1 cellular context compared by ENCODE assay signal in genomic region chr3:81985996-81986723, GRCh38.
A peak's percentile ranks its signal among the peaks of the same experiment; 100 is the strongest.
TF ChIP-seq lines count a peak whose summit lies in the region.

No MANE protein-coding gene starts in this region.

TF ChIP-seq in HepG2, 621 proteins besides CTCF, POLR2A, EP300 and RAD21 (continued from another document and continues in another):
- TF ChIP-seq USF2 (IDR thresholded peaks at IDR 0.05; ENCODE audit: low read depth, low read length): no peak
- no peak for TF ChIP-seq USF2 (CRISPR knock-in tag; IDR thresholded peaks at IDR 0.05; ENCODE audit: borderline replicate concordance)
- TF ChIP-seq PAF1 (CRISPR knock-in tag; IDR thresholded peaks at IDR 0.05): no peak
- TF ChIP-seq, protein P1, sequence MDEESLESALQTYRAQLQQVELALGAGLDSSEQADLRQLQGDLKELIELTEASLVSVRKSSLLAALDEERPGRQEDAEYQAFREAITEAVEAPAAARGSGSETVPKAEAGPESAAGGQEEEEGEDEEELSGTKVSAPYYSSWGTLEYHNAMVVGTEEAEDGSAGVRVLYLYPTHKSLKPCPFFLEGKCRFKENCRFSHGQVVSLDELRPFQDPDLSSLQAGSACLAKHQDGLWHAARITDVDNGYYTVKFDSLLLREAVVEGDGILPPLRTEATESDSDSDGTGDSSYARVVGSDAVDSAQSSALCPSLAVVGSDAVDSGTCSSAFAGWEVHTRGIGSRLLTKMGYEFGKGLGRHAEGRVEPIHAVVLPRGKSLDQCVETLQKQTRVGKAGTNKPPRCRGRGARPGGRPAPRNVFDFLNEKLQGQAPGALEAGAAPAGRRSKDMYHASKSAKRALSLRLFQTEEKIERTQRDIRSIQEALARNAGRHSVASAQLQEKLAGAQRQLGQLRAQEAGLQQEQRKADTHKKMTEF (CRISPR knock-in tag; IDR thresholded peaks at IDR 0.05): 0 out of 2 replicates have a peak, but pooled peaks have one; percentile 50
- TF ChIP-seq GATAD1 (CRISPR knock-in tag; IDR thresholded peaks at IDR 0.05): peak; percentile 62
- TF ChIP-seq KLF16 (CRISPR knock-in tag; IDR thresholded peaks at IDR 0.05): peak in 1 of 2 experiments; percentile 58; a peak in 2 of 4 replicates
- no peak for TF ChIP-seq MAFK (conservative IDR thresholded peaks at IDR 0.05 in 1 of 2, IDR thresholded peaks at IDR 0.05 in 1 of 2; ENCODE audit: low read length in 2 of 2)
- peak; percentile 83 for TF ChIP-seq PHF8 (CRISPR knock-in tag; IDR thresholded peaks at IDR 0.05)
- no peak for TF ChIP-seq MYNN (CRISPR knock-in tag; IDR thresholded peaks at IDR 0.05; ENCODE audit: low read depth)
- TF ChIP-seq ZNF530 (CRISPR knock-in tag; IDR thresholded peaks at IDR 0.05; ENCODE audit: low read depth): no peak
- no peak for TF ChIP-seq NAIF1 (CRISPR knock-in tag; IDR thresholded peaks at IDR 0.05; ENCODE audit: borderline replicate concordance)
- TF ChIP-seq SP140L (CRISPR knock-in tag; IDR thresholded peaks at IDR 0.05; ENCODE audit: borderline replicate concordance): no peak
- 0 out of 2 replicates have a peak, but pooled peaks have one; percentile 33 for TF ChIP-seq MIER3 (CRISPR knock-in tag; IDR thresholded peaks at IDR 0.05; ENCODE audit: borderline replicate concordance)
- no peak for TF ChIP-seq ZNF839 (CRISPR knock-in tag; IDR thresholded peaks at IDR 0.05; ENCODE audit: borderline replicate concordance)
- TF ChIP-seq, protein P2, sequence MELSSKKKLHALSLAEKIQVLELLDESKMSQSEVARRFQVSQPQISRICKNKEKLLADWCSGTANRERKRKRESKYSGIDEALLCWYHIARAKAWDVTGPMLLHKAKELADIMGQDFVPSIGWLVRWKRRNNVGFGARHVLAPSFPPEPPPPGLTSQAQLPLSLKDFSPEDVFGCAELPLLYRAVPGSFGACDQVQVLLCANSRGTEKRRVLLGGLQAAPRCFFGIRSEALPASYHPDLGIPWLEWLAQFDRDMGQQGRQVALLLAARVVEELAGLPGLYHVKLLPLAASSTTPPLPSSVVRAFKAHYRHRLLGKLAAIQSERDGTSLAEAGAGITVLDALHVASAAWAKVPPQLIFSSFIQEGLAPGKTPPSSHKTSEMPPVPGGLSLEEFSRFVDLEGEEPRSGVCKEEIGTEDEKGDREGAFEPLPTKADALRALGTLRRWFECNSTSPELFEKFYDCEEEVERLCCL (CRISPR knock-in tag; IDR thresholded peaks at IDR 0.05; ENCODE audit: borderline replicate concordance): no peak
- TF ChIP-seq IKZF1 (IDR thresholded peaks at IDR 0.05): no peak
- TF ChIP-seq RXRA (CRISPR knock-in tag; IDR thresholded peaks at IDR 0.05): no peak
- TF ChIP-seq, protein P3, sequence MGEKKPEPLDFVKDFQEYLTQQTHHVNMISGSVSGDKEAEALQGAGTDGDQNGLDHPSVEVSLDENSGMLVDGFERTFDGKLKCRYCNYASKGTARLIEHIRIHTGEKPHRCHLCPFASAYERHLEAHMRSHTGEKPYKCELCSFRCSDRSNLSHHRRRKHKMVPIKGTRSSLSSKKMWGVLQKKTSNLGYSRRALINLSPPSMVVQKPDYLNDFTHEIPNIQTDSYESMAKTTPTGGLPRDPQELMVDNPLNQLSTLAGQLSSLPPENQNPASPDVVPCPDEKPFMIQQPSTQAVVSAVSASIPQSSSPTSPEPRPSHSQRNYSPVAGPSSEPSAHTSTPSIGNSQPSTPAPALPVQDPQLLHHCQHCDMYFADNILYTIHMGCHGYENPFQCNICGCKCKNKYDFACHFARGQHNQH (CRISPR knock-in tag; IDR thresholded peaks at IDR 0.05): peak; percentile 48; the same call in 1 of the 2 replicates
- TF ChIP-seq ARNTL (CRISPR knock-in tag; IDR thresholded peaks at IDR 0.05): no peak
- TF ChIP-seq NCOA1 (CRISPR knock-in tag; IDR thresholded peaks at IDR 0.05): no peak
- TF ChIP-seq, protein P4, sequence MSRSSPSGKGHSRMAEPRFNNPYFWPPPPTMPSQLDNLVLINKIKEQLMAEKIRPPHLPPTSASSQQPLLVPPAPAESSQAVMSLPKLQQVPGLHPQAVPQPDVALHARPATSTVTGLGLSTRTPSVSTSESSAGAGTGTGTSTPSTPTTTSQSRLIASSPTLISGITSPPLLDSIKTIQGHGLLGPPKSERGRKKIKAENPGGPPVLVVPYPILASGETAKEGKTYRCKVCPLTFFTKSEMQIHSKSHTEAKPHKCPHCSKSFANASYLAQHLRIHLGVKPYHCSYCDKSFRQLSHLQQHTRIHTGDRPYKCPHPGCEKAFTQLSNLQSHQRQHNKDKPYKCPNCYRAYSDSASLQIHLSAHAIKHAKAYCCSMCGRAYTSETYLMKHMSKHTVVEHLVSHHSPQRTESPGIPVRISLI (CRISPR knock-in tag; IDR thresholded peaks at IDR 0.05; ENCODE audit: borderline replicate concordance): no peak
- TF ChIP-seq STAT5B (CRISPR knock-in tag; IDR thresholded peaks at IDR 0.05): no peak
- no peak for TF ChIP-seq MEIS1 (CRISPR knock-in tag; IDR thresholded peaks at IDR 0.05; ENCODE audit: borderline replicate concordance)
- no peak for TF ChIP-seq SMAD1 (CRISPR knock-in tag; IDR thresholded peaks at IDR 0.05; ENCODE audit: borderline replicate concordance, low read depth)
- TF ChIP-seq ZBTB14 (CRISPR knock-in tag; IDR thresholded peaks at IDR 0.05): no peak
- TF ChIP-seq BORCS8-MEF2B (CRISPR knock-in tag; IDR thresholded peaks at IDR 0.05): peak; percentile 49; the same call in 1 of the 2 replicates
- TF ChIP-seq AHR (CRISPR knock-in tag; IDR thresholded peaks at IDR 0.05): no peak
- no peak for TF ChIP-seq WIZ (CRISPR knock-in tag; IDR thresholded peaks at IDR 0.05)
- no peak for TF ChIP-seq ZNF572 (CRISPR knock-in tag; IDR thresholded peaks at IDR 0.05)
- no peak for TF ChIP-seq MAFG (CRISPR knock-in tag; IDR thresholded peaks at IDR 0.05)
- TF ChIP-seq ZSCAN25 (CRISPR knock-in tag; IDR thresholded peaks at IDR 0.05): peak; percentile 32; the same call in 1 of the 2 replicates
- no peak for TF ChIP-seq ZNF724P (CRISPR knock-in tag; IDR thresholded peaks at IDR 0.05; ENCODE audit: borderline replicate concordance)
- no peak for TF ChIP-seq GPBP1L1 (CRISPR knock-in tag; IDR thresholded peaks at IDR 0.05)
- TF ChIP-seq, protein P5, sequence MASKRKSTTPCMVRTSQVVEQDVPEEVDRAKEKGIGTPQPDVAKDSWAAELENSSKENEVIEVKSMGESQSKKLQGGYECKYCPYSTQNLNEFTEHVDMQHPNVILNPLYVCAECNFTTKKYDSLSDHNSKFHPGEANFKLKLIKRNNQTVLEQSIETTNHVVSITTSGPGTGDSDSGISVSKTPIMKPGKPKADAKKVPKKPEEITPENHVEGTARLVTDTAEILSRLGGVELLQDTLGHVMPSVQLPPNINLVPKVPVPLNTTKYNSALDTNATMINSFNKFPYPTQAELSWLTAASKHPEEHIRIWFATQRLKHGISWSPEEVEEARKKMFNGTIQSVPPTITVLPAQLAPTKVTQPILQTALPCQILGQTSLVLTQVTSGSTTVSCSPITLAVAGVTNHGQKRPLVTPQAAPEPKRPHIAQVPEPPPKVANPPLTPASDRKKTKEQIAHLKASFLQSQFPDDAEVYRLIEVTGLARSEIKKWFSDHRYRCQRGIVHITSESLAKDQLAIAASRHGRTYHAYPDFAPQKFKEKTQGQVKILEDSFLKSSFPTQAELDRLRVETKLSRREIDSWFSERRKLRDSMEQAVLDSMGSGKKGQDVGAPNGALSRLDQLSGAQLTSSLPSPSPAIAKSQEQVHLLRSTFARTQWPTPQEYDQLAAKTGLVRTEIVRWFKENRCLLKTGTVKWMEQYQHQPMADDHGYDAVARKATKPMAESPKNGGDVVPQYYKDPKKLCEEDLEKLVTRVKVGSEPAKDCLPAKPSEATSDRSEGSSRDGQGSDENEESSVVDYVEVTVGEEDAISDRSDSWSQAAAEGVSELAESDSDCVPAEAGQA (IDR thresholded peaks at IDR 0.05; ENCODE audit: low read depth): no peak
- TF ChIP-seq, protein P5 (CRISPR knock-in tag; IDR thresholded peaks at IDR 0.05; ENCODE audit: borderline replicate concordance): no peak
- no peak for TF ChIP-seq TBX3 (IDR thresholded peaks at IDR 0.05; ENCODE audit: borderline replicate concordance)
- no peak for TF ChIP-seq ZNF180 (CRISPR knock-in tag; IDR thresholded peaks at IDR 0.05; ENCODE audit: borderline replicate concordance, low read depth)
- TF ChIP-seq, protein P6, sequence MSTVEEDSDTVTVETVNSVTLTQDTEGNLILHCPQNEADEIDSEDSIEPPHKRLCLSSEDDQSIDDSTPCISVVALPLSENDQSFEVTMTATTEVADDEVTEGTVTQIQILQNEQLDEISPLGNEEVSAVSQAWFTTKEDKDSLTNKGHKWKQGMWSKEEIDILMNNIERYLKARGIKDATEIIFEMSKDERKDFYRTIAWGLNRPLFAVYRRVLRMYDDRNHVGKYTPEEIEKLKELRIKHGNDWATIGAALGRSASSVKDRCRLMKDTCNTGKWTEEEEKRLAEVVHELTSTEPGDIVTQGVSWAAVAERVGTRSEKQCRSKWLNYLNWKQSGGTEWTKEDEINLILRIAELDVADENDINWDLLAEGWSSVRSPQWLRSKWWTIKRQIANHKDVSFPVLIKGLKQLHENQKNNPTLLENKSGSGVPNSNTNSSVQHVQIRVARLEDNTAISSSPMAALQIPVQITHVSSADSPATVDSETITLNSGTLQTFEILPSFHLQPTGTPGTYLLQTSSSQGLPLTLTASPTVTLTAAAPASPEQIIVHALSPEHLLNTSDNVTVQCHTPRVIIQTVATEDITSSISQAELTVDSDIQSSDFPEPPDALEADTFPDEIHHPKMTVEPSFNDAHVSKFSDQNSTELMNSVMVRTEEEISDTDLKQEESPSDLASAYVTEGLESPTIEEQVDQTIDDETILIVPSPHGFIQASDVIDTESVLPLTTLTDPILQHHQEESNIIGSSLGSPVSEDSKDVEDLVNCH (CRISPR knock-in tag; IDR thresholded peaks at IDR 0.05): no peak
- TF ChIP-seq ZNF549 (CRISPR knock-in tag; IDR thresholded peaks at IDR 0.05): no peak
- TF ChIP-seq DNMT1 (CRISPR knock-in tag; IDR thresholded peaks at IDR 0.05): no peak
- no peak for TF ChIP-seq ADNP (CRISPR knock-in tag; IDR thresholded peaks at IDR 0.05)
- TF ChIP-seq, protein P7, sequence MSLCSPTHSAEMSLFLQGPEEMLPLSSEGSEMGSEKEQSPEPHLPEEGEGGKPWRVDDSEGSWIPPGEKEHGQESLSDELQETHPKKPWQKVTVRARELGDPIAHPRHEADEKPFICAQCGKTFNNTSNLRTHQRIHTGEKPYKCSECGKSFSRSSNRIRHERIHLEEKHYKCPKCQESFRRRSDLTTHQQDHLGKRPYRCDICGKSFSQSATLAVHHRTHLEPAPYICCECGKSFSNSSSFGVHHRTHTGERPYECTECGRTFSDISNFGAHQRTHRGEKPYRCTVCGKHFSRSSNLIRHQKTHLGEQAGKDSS (CRISPR knock-in tag; IDR thresholded peaks at IDR 0.05; ENCODE audit: borderline replicate concordance, low read depth): no peak
- no peak for TF ChIP-seq POLR2AphosphoS2 (IDR thresholded peaks at IDR 0.05; ENCODE audit: low read depth, low read length)
- no peak for TF ChIP-seq MED13 (CRISPR knock-in tag; IDR thresholded peaks at IDR 0.05)
- TF ChIP-seq ZNF576 (CRISPR knock-in tag; IDR thresholded peaks at IDR 0.05): no peak
- TF ChIP-seq GATA4 (IDR thresholded peaks at IDR 0.05; ENCODE audit: borderline replicate concordance, low read depth): no peak
- TF ChIP-seq ZNF296 (CRISPR knock-in tag; conservative IDR thresholded peaks at IDR 0.05): no peak
